Comparison of ENCODE assay signal across 8 cellular contexts in the genomic region with DNA sequence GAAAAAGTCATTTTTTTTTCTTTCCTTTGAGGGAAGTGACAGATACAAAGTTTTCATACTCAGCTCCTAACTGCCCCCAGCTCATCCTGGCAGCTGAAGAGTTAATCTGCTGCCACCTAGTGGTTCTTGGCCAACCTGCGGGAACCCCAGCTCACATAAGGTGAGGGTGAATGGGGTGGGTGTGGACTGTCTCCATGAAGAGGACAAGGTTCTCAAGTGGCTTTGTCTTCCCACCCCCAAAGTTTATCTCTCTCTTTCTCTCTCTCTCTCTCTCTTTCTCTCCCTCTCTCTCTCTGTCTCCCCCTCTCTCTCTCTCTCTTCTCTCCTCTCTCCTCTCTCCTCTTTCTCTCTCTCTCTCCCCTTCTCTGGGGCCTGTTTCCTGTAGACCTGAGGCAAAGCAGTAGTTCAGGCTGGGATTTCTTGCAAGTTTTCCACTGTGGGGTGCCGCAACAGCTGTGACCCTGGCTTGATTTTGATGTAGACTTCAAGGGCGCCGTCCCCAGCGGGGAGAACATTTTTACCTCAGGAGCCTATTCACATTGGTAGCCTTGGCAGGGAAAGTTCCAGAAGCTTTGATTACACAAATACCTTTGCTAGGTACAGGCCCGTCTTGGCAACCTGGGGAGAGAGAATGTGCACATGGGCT.
DNase-seq lines count a peak whose midpoint lies in the region; ATAC-seq and TF ChIP-seq lines count a peak whose summit lies in the region.

No MANE protein-coding gene starts in this region.

- H3F3A ChIP-seq in PC-9 (ENCODE audit: insufficient read depth, low read depth) = no peaks in the 10 kb centered on the region

- WGBS in gastroesophageal sphincter (ENCODE audit: low coverage in 1 of 2), 2 donors = 0% methylated on average over 1 of the region's 6 CpGs

- no peak overlapping the region for H3K4me3 ChIP-seq in DND-41 (ENCODE audit: low read depth in 1 of 2, low read length in 2 of 2)
- no peak overlapping the region for H3K4me3 ChIP-seq in Jurkat, Clone E6-1 (ENCODE audit: low read length)
- H3K4me3 ChIP-seq in PC-9 = no peak overlapping the region
- no peak overlapping the region for H3K4me3 ChIP-seq in gastroesophageal sphincter

- H3K9me2 ChIP-seq in PC-9 (ENCODE audit: insufficient read depth) = no peaks in the 10 kb centered on the region

- TF ChIP-seq POLR2A in gastroesophageal sphincter (IDR thresholded peaks at IDR 0.05) = no peak

- H3K4me2 ChIP-seq in DND-41 (ENCODE audit: insufficient read depth, low read length) = no peak overlapping the region
- no peak overlapping the region for H3K4me2 ChIP-seq in PC-9

- intact Hi-C loops in PC-9 (cut with micrococcal nuclease; ENCODE audit: unreplicated experiment) = loop anchor here (1.0 to 10.0 kb wide), 7 partner anchors 134 to 1308 kb away; no protein-coding TSS in a partner anchor

- H3K36me3 ChIP-seq in DND-41 (ENCODE audit: insufficient read depth, low read length) (no peaks in the 10 kb centered on the region), PC-9 (ENCODE audit: low read depth) (no peaks in the 10 kb centered on the region), gastroesophageal sphincter (no peaks in the 10 kb centered on the region)

- no peak overlapping the region for H3K9ac ChIP-seq in DND-41 (ENCODE audit: low read depth, low read length)

- no peak overlapping the region for H2AFZ ChIP-seq in DND-41 (ENCODE audit: low read depth, low read length)
- no peak overlapping the region for H2AFZ ChIP-seq in PC-9

- TF ChIP-seq EP300 in gastroesophageal sphincter (IDR thresholded peaks at IDR 0.05) = no peak

- BruUV-seq in PC-9 (replicated peaks; lab: Mats Ljungman, UMichigan) = no TSS peak

- TF ChIP-seq CTCF in DND-41 (IDR thresholded peaks at IDR 0.05; ENCODE audit: borderline replicate concordance, extremely low read depth, low read length, poor library complexity, severe bottlenecking) (peak; percentile 93), PC-9 (conservative IDR thresholded peaks at IDR 0.05) (peak; percentile 90), gastroesophageal sphincter (IDR thresholded peaks at IDR 0.05) (peak; percentile 24 to 60 (median 36))

- H4K20me1 ChIP-seq in DND-41 (ENCODE audit: insufficient read depth, low read length) (no peaks in the 10 kb centered on the region), PC-9 (ENCODE audit: insufficient read depth) (no peaks in the 10 kb centered on the region)

- peak; percentile 62 for DNase-seq in DND-41
- peak; percentile 65 for DNase-seq in Jurkat, Clone E6-1 (ENCODE audit: low read depth, low spot score)
- peak; percentile 53 to 69 for DNase-seq in PC-9
- peak; percentile 17 for DNase-seq in activated T-helper 1 cell treated with Interleukin-2 at 50 U/mL for 16 hours (ENCODE audit: low read depth)
- DNase-seq in retina = peak; percentile 75

- no peaks in the 10 kb centered on the region for H3K4me1 ChIP-seq in DND-41 (ENCODE audit: insufficient read depth, low read length)
- no peaks in the 10 kb centered on the region for H3K4me1 ChIP-seq in PC-9 (replicated peaks; ENCODE audit: insufficient read depth)
- H3K4me1 ChIP-seq in gastroesophageal sphincter = no peaks in the 10 kb centered on the region

- no peaks in the 10 kb centered on the region for H3K27me3 ChIP-seq in DND-41 (ENCODE audit: insufficient read depth, low read length, poor library complexity)
- no peaks in the 10 kb centered on the region for H3K27me3 ChIP-seq in PC-9 (ENCODE audit: insufficient read depth, low read depth)
- no peaks in the 10 kb centered on the region for H3K27me3 ChIP-seq in gastroesophageal sphincter

- H3K79me2 ChIP-seq in DND-41 (ENCODE audit: insufficient read depth, low read length) (no peaks in the 10 kb centered on the region), PC-9 (ENCODE audit: low read depth) (no peaks in the 10 kb centered on the region)

- POLR2A ChIA-PET in PC-9 (lab: Charles Lee; ENCODE audit: unreplicated experiment) = no interaction called here

- CTCF ChIA-PET in PC-9 (lab: Charles Lee) = interaction anchor here (0.5 to 0.7 kb wide), 10 partner anchors 33 to 1592 kb away, joined by 3 to 4 read pairs (median 4); no protein-coding TSS in a partner anchor

- H3K27ac ChIP-seq in DND-41 (ENCODE audit: low read length) (no peak overlapping the region), PC-9 (no peak overlapping the region), gastroesophageal sphincter (no peak overlapping the region)

- H3K9me3 ChIP-seq in DND-41 (ENCODE audit: insufficient read depth, low read length, severe bottlenecking) = no peaks in the 10 kb centered on the region
- H3K9me3 ChIP-seq in PC-9 (ENCODE audit: insufficient read depth, low read depth) = no peaks in the 10 kb centered on the region
- no peaks in the 10 kb centered on the region for H3K9me3 ChIP-seq in gastroesophageal sphincter

- peak; percentile 95 for ATAC-seq in DND-41 (ENCODE audit: insufficient read depth, low read depth)
- peak; percentile 74 for ATAC-seq in GM21737 (IDR thresholded peaks at IDR 0.05; ENCODE audit: unreplicated experiment)
- ATAC-seq in gastroesophageal sphincter = no peak
- no peak for ATAC-seq in HG03108 (IDR thresholded peaks at IDR 0.05; ENCODE audit: unreplicated experiment)

Comparison
In these comparisons a context has a peak if more than half of its experiments do, and no peak if none do; other contexts are left out.
1. ATAC-seq: peak in DND-41 (single experiment) and GM21737 (single experiment); none in gastroesophageal sphincter (single experiment) and HG03108 (single experiment).
2. DNase-seq: peak in every context shown above with its lines; median percentile 75 in retina; 65 in Jurkat, Clone E6-1; 62 in DND-41; 61 in PC-9; 17 in activated T-helper 1 cell treated with Interleukin-2 at 50 U/mL for 16 hours.
3. CTCF ChIP-seq: peak in every context shown above with its lines; median percentile 93 in DND-41; 90 in PC-9; 36 in gastroesophageal sphincter.